Comparison of ENCODE assay signal across 35 cellular contexts in genomic region chr4:165088366-165088765, GRCh38. TPM values are rescaled to one million over a fixed set of nuclear protein-coding genes. Genes with fewer than 3 reads are reported as not detected.
"Had no signal": no experiment of that assay in that cellular context is flagged by ENCODE, and none has a peak within 500 bp of the region (broad histone marks: within the 10 kb centered on the region; RNA-seq: fewer than 3 reads in every experiment).

No MANE protein-coding gene starts in this region.

- ATAC-seq: activated CD4-positive, alpha-beta T cell treated with anti-CD3 and anti-CD28 coated beads for 36 hours; activated CD8-positive, alpha-beta memory T cell treated with anti-CD3 and anti-CD28 coated beads, Interleukin-2, amount 10 ng/mL, durations not matched to agents 7 days and 5 days; activated CD8-positive, alpha-beta T cell treated with anti-CD3 and anti-CD28 coated beads, Interleukin-2, amount 10 ng/mL, durations not matched to agents 7 days and 5 days; esophagus mucosa; foreskin keratinocyte; gastroesophageal sphincter had no signal

- H3K27ac ChIP-seq: brain microvascular endothelial cell, colonic mucosa, foreskin keratinocyte, gastroesophageal sphincter had no signal

- H3K9me3 ChIP-seq: colonic mucosa, gastroesophageal sphincter had no signal

- H3K36me3 ChIP-seq: colonic mucosa had no signal

- H3K4me3 ChIP-seq: colonic mucosa, gastroesophageal sphincter had no signal

- H3K9me3 Mint-ChIP-seq: activated CD4-positive, alpha-beta memory T cell treated with anti-CD3 and anti-CD28 coated beads for 36 hours; activated CD4-positive, alpha-beta T cell treated with anti-CD3 and anti-CD28 coated beads, Interleukin-2, amount 10 ng/mL, durations not matched to agents 24 days and 14 days; activated naive CD4-positive, alpha-beta T cell treated with anti-CD3 and anti-CD28 coated beads for 36 hours; activated naive CD4-positive, alpha-beta T cell treated with anti-CD3 and anti-CD28 coated beads, Interleukin-2, amount 50 U/mL, for 24 hours; activated T-helper 1 cell treated with anti-CD3 and anti-CD28 coated beads, Interleukin-12 subunit alpha, Interleukin-12 subunit beta, Interleukin-2, Interleukin-4 antibody, amounts not matched to agents 30 ng/mL and 10 ng/mL and 1 ng/mL, durations not matched to agents 14 hours and 24 hours and 36 hours; activated T-helper 2 cell treated with anti-CD3 and anti-CD28 coated beads, Interferon-gamma antibody, Interleukin-2, Interleukin-4, amounts not matched to agents 10 μg/mL and 5 μg/mL and 100 μg/mL, durations not matched to agents 14 hours and 24 hours and 36 hours; central memory CD8-positive, alpha-beta T cell; endodermal cell had no signal

- H3K27me3 Mint-ChIP-seq: activated CD4-positive, alpha-beta memory T cell treated with anti-CD3 and anti-CD28 coated beads for 36 hours; activated CD4-positive, alpha-beta T cell treated with anti-CD3 and anti-CD28 coated beads for 36 hours; activated CD4-positive, alpha-beta T cell treated with anti-CD3 and anti-CD28 coated beads, Interleukin-2, amount 10 ng/mL, durations not matched to agents 24 days and 14 days; activated CD8-positive, alpha-beta memory T cell treated with anti-CD3 and anti-CD28 coated beads, Interleukin-2, amount 10 ng/mL, durations not matched to agents 7 days and 5 days; activated naive CD4-positive, alpha-beta T cell treated with anti-CD3 and anti-CD28 coated beads, Interleukin-2, amount 50 U/mL, for 24 hours; central memory CD8-positive, alpha-beta T cell had no signal

- DNase-seq: activated CD4-positive, alpha-beta memory T cell treated with anti-CD3 and anti-CD28 coated beads for 36 hours; activated CD4-positive, alpha-beta T cell treated with anti-CD3 and anti-CD28 coated beads for 36 hours; activated CD4-positive, alpha-beta T cell treated with anti-CD3 and anti-CD28 coated beads, Interleukin-2, amount 10 ng/mL, durations not matched to agents 24 days and 14 days; activated CD4-positive, CD25-positive, alpha-beta regulatory T cell; activated CD4-positive, CD25-positive, alpha-beta regulatory T cell treated with anti-CD3 and anti-CD28 coated beads, Interleukin-2, amount 50 U/mL, for 72 hours; activated CD8-positive, alpha-beta memory T cell treated with anti-CD3 and anti-CD28 coated beads, Interleukin-2, amount 10 ng/mL, durations not matched to agents 7 days and 5 days; activated CD8-positive, alpha-beta memory T cell treated with anti-CD3 and anti-CD28 coated beads, Interleukin-2, amount 50 U/mL, for 4 hours; activated CD8-positive, alpha-beta T cell treated with anti-CD3 and anti-CD28 coated beads, Interleukin-2, amount 10 ng/mL, durations not matched to agents 7 days and 5 days; activated effector memory CD4-positive, alpha-beta T cell treated with anti-CD3 and anti-CD28 coated beads, Interleukin-2, amount 50 U/mL, for 16 hours; activated naive CD4-positive, alpha-beta T cell treated with anti-CD3 and anti-CD28 coated beads for 36 hours; activated T-cell treated with anti-CD3 and anti-CD28 coated beads, Interleukin-2, amount 50 U/mL, for 1 hour; activated T-cell treated with anti-CD3 and anti-CD28 coated beads, Interleukin-2, amount 50 U/mL, for 48 hours; amniotic stem cell; anterior cingulate cortex; brain microvascular endothelial cell; colonic mucosa; effector memory CD4-positive, alpha-beta T cell; endodermal cell; foreskin keratinocyte; T-helper 2 cell had no signal

- H3K4me1 Mint-ChIP-seq: activated CD4-positive, alpha-beta T cell treated with anti-CD3 and anti-CD28 coated beads for 36 hours; activated CD4-positive, alpha-beta T cell treated with anti-CD3 and anti-CD28 coated beads, Interleukin-2, amount 10 ng/mL, durations not matched to agents 24 days and 14 days; activated CD8-positive, alpha-beta memory T cell treated with anti-CD3 and anti-CD28 coated beads, Interleukin-2, amount 10 ng/mL, durations not matched to agents 7 days and 5 days; activated naive CD4-positive, alpha-beta T cell treated with anti-CD3 and anti-CD28 coated beads, Interleukin-2, amount 50 U/mL, for 24 hours; central memory CD8-positive, alpha-beta T cell; endodermal cell had no signal

- H3K4me1 ChIP-seq: colonic mucosa, foreskin keratinocyte, gastroesophageal sphincter had no signal

- H3K4me3 Mint-ChIP-seq: activated CD4-positive, alpha-beta memory T cell treated with anti-CD3 and anti-CD28 coated beads for 36 hours; activated CD4-positive, alpha-beta T cell treated with anti-CD3 and anti-CD28 coated beads for 36 hours; activated CD4-positive, alpha-beta T cell treated with anti-CD3 and anti-CD28 coated beads, Interleukin-2, amount 10 ng/mL, durations not matched to agents 24 days and 14 days; activated CD8-positive, alpha-beta memory T cell treated with anti-CD3 and anti-CD28 coated beads, Interleukin-2, amount 10 ng/mL, durations not matched to agents 7 days and 5 days; activated CD8-positive, alpha-beta T cell treated with anti-CD3 and anti-CD28 coated beads, Interleukin-2, amount 10 ng/mL, durations not matched to agents 7 days and 5 days; activated naive CD4-positive, alpha-beta T cell treated with anti-CD3 and anti-CD28 coated beads for 36 hours; activated naive CD4-positive, alpha-beta T cell treated with anti-CD3 and anti-CD28 coated beads, Interleukin-2, amount 50 U/mL, for 24 hours; activated T-helper 1 cell treated with anti-CD3 and anti-CD28 coated beads, Interleukin-12 subunit alpha, Interleukin-12 subunit beta, Interleukin-2, Interleukin-4 antibody, amounts not matched to agents 30 ng/mL and 10 ng/mL and 1 ng/mL, durations not matched to agents 14 hours and 24 hours and 36 hours; central memory CD8-positive, alpha-beta T cell; endodermal cell had no signal

- H3K27me3 ChIP-seq: brain microvascular endothelial cell, colonic mucosa, foreskin keratinocyte, gastroesophageal sphincter had no signal

- H3K27ac Mint-ChIP-seq: activated CD4-positive, alpha-beta memory T cell treated with anti-CD3 and anti-CD28 coated beads for 36 hours; activated CD4-positive, alpha-beta T cell treated with anti-CD3 and anti-CD28 coated beads for 36 hours; activated CD4-positive, alpha-beta T cell treated with anti-CD3 and anti-CD28 coated beads, Interleukin-2, amount 10 ng/mL, durations not matched to agents 24 days and 14 days; activated CD8-positive, alpha-beta memory T cell treated with anti-CD3 and anti-CD28 coated beads, Interleukin-2, amount 10 ng/mL, durations not matched to agents 7 days and 5 days; activated CD8-positive, alpha-beta T cell treated with anti-CD3 and anti-CD28 coated beads, Interleukin-2, amount 10 ng/mL, durations not matched to agents 7 days and 5 days; activated naive CD4-positive, alpha-beta T cell treated with anti-CD3 and anti-CD28 coated beads for 36 hours; activated naive CD4-positive, alpha-beta T cell treated with anti-CD3 and anti-CD28 coated beads, Interleukin-2, amount 50 U/mL, for 24 hours; activated T-helper 1 cell treated with anti-CD3 and anti-CD28 coated beads, Interleukin-12 subunit alpha, Interleukin-12 subunit beta, Interleukin-2, Interleukin-4 antibody, amounts not matched to agents 30 ng/mL and 10 ng/mL and 1 ng/mL, durations not matched to agents 14 hours and 24 hours and 36 hours; activated T-helper 2 cell treated with anti-CD3 and anti-CD28 coated beads, Interferon-gamma antibody, Interleukin-2, Interleukin-4, amounts not matched to agents 10 μg/mL and 5 μg/mL and 100 μg/mL, durations not matched to agents 14 hours and 24 hours and 36 hours; endodermal cell had no signal

RNA-seq across cellular contexts. Expression of gene TRIM75, which starts 34.7 kb away (rescaled TPM):
- total RNA-seq: activated CD4-positive, alpha-beta memory T cell treated with anti-CD3 and anti-CD28 coated beads for 36 hours; activated CD4-positive, alpha-beta T cell treated with anti-CD3 and anti-CD28 coated beads for 36 hours; activated CD4-positive, alpha-beta T cell treated with anti-CD3 and anti-CD28 coated beads, Interleukin-2, amount 10 ng/mL, durations not matched to agents 24 days and 14 days; activated CD8-positive, alpha-beta memory T cell treated with anti-CD3 and anti-CD28 coated beads for 36 hours; activated CD8-positive, alpha-beta memory T cell treated with anti-CD3 and anti-CD28 coated beads, Interleukin-2, amount 10 ng/mL, durations not matched to agents 7 days and 5 days; activated CD8-positive, alpha-beta T cell treated with anti-CD3 and anti-CD28 coated beads, Interleukin-2, amount 10 ng/mL, durations not matched to agents 7 days and 5 days; activated naive CD4-positive, alpha-beta T cell treated with anti-CD3 and anti-CD28 coated beads for 36 hours; activated T-helper 1 cell treated with anti-CD3 and anti-CD28 coated beads, Interleukin-12 subunit alpha, Interleukin-12 subunit beta, Interleukin-2, Interleukin-4 antibody, amounts not matched to agents 30 ng/mL and 10 ng/mL and 1 ng/mL, durations not matched to agents 14 hours and 24 hours and 36 hours; activated T-helper 2 cell treated with anti-CD3 and anti-CD28 coated beads, Interferon-gamma antibody, Interleukin-2, Interleukin-4, amounts not matched to agents 10 μg/mL and 5 μg/mL and 100 μg/mL, durations not matched to agents 14 hours and 24 hours and 36 hours; astrocyte; bronchial epithelial cell; cardiac septum; colonic mucosa; dermis microvascular lymphatic vessel endothelial cell; endodermal cell; epithelial cell of proximal tubule; esophagus mucosa; foreskin keratinocyte; glomerular endothelial cell; T-helper 1 cell treated with Interleukin-12 subunit alpha and Interleukin-12 subunit beta and Interleukin-4 antibody, amounts not matched to agents 30 ng/mL and 1 ng/mL, for 36 hours had no signal
- polyA plus RNA-seq: adipose tissue, foreskin keratinocyte had no signal

RNA-seq across cellular contexts. Expression of gene TRIM60, which starts 56.6 kb away (rescaled TPM):
- total RNA-seq: activated CD4-positive, alpha-beta memory T cell treated with anti-CD3 and anti-CD28 coated beads for 36 hours; activated CD4-positive, alpha-beta T cell treated with anti-CD3 and anti-CD28 coated beads for 36 hours; activated CD4-positive, alpha-beta T cell treated with anti-CD3 and anti-CD28 coated beads, Interleukin-2, amount 10 ng/mL, durations not matched to agents 24 days and 14 days; activated CD8-positive, alpha-beta memory T cell treated with anti-CD3 and anti-CD28 coated beads for 36 hours; activated CD8-positive, alpha-beta memory T cell treated with anti-CD3 and anti-CD28 coated beads, Interleukin-2, amount 10 ng/mL, durations not matched to agents 7 days and 5 days; activated CD8-positive, alpha-beta T cell treated with anti-CD3 and anti-CD28 coated beads, Interleukin-2, amount 10 ng/mL, durations not matched to agents 7 days and 5 days; activated naive CD4-positive, alpha-beta T cell treated with anti-CD3 and anti-CD28 coated beads for 36 hours; activated T-helper 1 cell treated with anti-CD3 and anti-CD28 coated beads, Interleukin-12 subunit alpha, Interleukin-12 subunit beta, Interleukin-2, Interleukin-4 antibody, amounts not matched to agents 30 ng/mL and 10 ng/mL and 1 ng/mL, durations not matched to agents 14 hours and 24 hours and 36 hours; activated T-helper 2 cell treated with anti-CD3 and anti-CD28 coated beads, Interferon-gamma antibody, Interleukin-2, Interleukin-4, amounts not matched to agents 10 μg/mL and 5 μg/mL and 100 μg/mL, durations not matched to agents 14 hours and 24 hours and 36 hours; astrocyte; bronchial epithelial cell; cardiac septum; colonic mucosa; dermis microvascular lymphatic vessel endothelial cell; endodermal cell; epithelial cell of proximal tubule; esophagus mucosa; foreskin keratinocyte; gastroesophageal sphincter; glomerular endothelial cell; T-helper 1 cell treated with Interleukin-12 subunit alpha and Interleukin-12 subunit beta and Interleukin-4 antibody, amounts not matched to agents 30 ng/mL and 1 ng/mL, for 36 hours had no signal
- polyA plus RNA-seq: adipose tissue, foreskin keratinocyte had no signal
